In the genomic region with DNA sequence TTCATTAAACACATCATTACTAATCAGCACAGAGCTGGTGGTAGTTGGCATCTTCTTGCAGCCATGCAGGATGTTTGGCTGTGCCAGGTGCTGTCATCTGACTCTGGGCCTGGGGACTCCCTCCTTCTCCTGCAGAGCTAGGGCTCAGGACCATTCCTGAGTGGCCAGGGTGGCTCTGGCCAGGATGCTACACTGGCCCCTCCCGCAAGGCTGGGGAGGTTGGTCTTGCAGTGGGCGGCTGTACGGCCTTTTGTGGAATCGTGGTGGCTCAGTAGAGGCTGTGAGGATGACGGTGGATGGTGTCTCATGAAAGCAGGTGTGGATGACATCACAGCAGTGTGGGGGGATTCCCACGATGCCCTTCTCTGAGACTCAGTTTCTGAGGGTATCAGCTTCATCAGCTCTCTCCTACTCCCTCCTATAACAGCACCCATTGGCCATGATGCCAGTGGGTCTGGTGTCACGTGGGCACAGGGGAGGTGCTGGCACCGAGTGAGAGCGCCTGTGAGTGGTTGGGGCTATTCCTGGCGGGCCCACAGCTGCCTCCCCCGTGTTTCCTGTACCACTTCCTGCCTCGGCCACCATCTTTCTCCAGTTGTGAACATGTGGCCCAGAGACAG, we compare ENCODE assay signal across 9 cellular contexts.
DNase-seq lines count a peak whose midpoint lies in the region; ATAC-seq and TF ChIP-seq lines count a peak whose summit lies in the region.
"Had no signal": no experiment of that assay in that cellular context is flagged by ENCODE, and none has a peak within 500 bp of the region (broad histone marks: within the 10 kb centered on the region; RNA-seq: fewer than 3 reads in every experiment).

No MANE protein-coding gene starts in this region.

- peaks cover 45% of the 10 kb centered on the region for H3K4me1 Mint-ChIP-seq in activated CD4-positive, alpha-beta memory T cell treated with anti-CD3 and anti-CD28 coated beads, Interleukin-2, amount 10 ng/mL, durations not matched to agents 7 days and 5 days
- no peaks in the 10 kb centered on the region for H3K4me1 Mint-ChIP-seq in chondrocyte (ENCODE audit: low read depth)

- POLR2A ChIA-PET in activated CD4-positive, alpha-beta memory T cell treated with anti-CD3 and anti-CD28 coated beads, Interleukin-2, amount 10 ng/mL, durations not matched to agents 7 days and 5 days (lab: Charles Lee) = no interaction called here

- intact Hi-C loops in heart right ventricle (cut with DNase I) = no loop called here

- no peaks in the 10 kb centered on the region for H3K36me3 ChIP-seq in heart right ventricle

- peaks cover 4% of the 10 kb centered on the region for H3K9me3 Mint-ChIP-seq in activated CD4-positive, alpha-beta memory T cell treated with anti-CD3 and anti-CD28 coated beads, Interleukin-2, amount 10 ng/mL, durations not matched to agents 7 days and 5 days
- H3K9me3 Mint-ChIP-seq in chondrocyte (ENCODE audit: low read depth) = peaks cover 17% of the 10 kb centered on the region

- H3K27me3 Mint-ChIP-seq in activated CD4-positive, alpha-beta memory T cell treated with anti-CD3 and anti-CD28 coated beads, Interleukin-2, amount 10 ng/mL, durations not matched to agents 7 days and 5 days = peaks cover 29% of the 10 kb centered on the region
- H3K27me3 Mint-ChIP-seq in chondrocyte (ENCODE audit: low read depth) = peaks cover 32% of the 10 kb centered on the region

- H3K9me3 ChIP-seq in heart right ventricle = peaks cover 0 to 11% (median 0%) of the 10 kb centered on the region in 11 donors

- H3K27me3 ChIP-seq in heart right ventricle = peaks cover 0 to 43% (median 29%) of the 10 kb centered on the region in 7 donors

- no peak overlapping the region for H3K4me3 Mint-ChIP-seq in activated CD4-positive, alpha-beta memory T cell treated with anti-CD3 and anti-CD28 coated beads, Interleukin-2, amount 10 ng/mL, durations not matched to agents 7 days and 5 days
- no peak overlapping the region for H3K4me3 Mint-ChIP-seq in chondrocyte (ENCODE audit: unreplicated experiment)

- no peak overlapping the region for H3K4me3 ChIP-seq in Jurkat, Clone E6-1 (ENCODE audit: low read length)
- no peak overlapping the region for H3K4me3 ChIP-seq in heart right ventricle
- H3K4me3 ChIP-seq: hepatocyte had no signal

- CTCF ChIA-PET in activated CD4-positive, alpha-beta memory T cell treated with anti-CD3 and anti-CD28 coated beads, Interleukin-2, amount 10 ng/mL, durations not matched to agents 7 days and 5 days (lab: Charles Lee) = no interaction called here

- no peaks in the 10 kb centered on the region for H3K4me1 ChIP-seq in heart right ventricle

- TF ChIP-seq CTCF in chondrocyte (IDR thresholded peaks at IDR 0.05) = no peak
- TF ChIP-seq CTCF in heart right ventricle (IDR thresholded peaks at IDR 0.05) = no peak

- peak; percentile 94 for DNase-seq in Jurkat, Clone E6-1 (ENCODE audit: low read depth, low spot score)
- DNase-seq in activated CD4-positive, alpha-beta memory T cell treated with anti-CD3 and anti-CD28 coated beads, Interleukin-2, amount 10 ng/mL, durations not matched to agents 7 days and 5 days = peak; percentile 56
- DNase-seq in chondrocyte (ENCODE audit: low spot score) = peak; percentile 64
- DNase-seq in stimulated activated CD4-positive, alpha-beta T cell treated with anti-CD3 and anti-CD28 coated beads, TNF-alpha, amount 100 ng/mL, for 4 hours (ENCODE audit: low read depth in 3 of 3) = peak; percentile 11 to 34 (median 25)
- DNase-seq in NCI-H82 (lab: John Stamatoyannopoulos, UW) = no peak
- DNase-seq in NCI-H524 treated with DMSO at 0.1 percent for 48 hours (lab: John Stamatoyannopoulos, UW) = no peak
- no peak for DNase-seq in AML-193 (lab: John Stamatoyannopoulos, UW)
- DNase-seq in heart right ventricle = no peak

- H3K27ac Mint-ChIP-seq in activated CD4-positive, alpha-beta memory T cell treated with anti-CD3 and anti-CD28 coated beads, Interleukin-2, amount 10 ng/mL, durations not matched to agents 7 days and 5 days = no peak overlapping the region
- H3K27ac Mint-ChIP-seq in chondrocyte (ENCODE audit: unreplicated experiment) = no peak overlapping the region

- no peak overlapping the region for H3K27ac ChIP-seq in heart right ventricle
- H3K27ac ChIP-seq: hepatocyte had no signal

- no peaks in the 10 kb centered on the region for H3K36me3 Mint-ChIP-seq in activated CD4-positive, alpha-beta memory T cell treated with anti-CD3 and anti-CD28 coated beads, Interleukin-2, amount 10 ng/mL, durations not matched to agents 7 days and 5 days (ENCODE audit: low read depth)
- H3K36me3 Mint-ChIP-seq in chondrocyte (ENCODE audit: low read depth) = no peaks in the 10 kb centered on the region

- no peak for ATAC-seq in heart right ventricle

- 75 to 81% methylated on average over 12 of the region's 12 CpGs for WGBS in heart right ventricle, 2 donors

Comparison
In these comparisons a context has a peak if more than half of its experiments do, and no peak if none do; other contexts are left out.
1. DNase-seq: peak in Jurkat, Clone E6-1 (single experiment), activated CD4-positive, alpha-beta memory T cell treated with anti-CD3 and anti-CD28 coated beads, Interleukin-2, amount 10 ng/mL, durations not matched to agents 7 days and 5 days (single experiment), chondrocyte (single experiment) and stimulated activated CD4-positive, alpha-beta T cell treated with anti-CD3 and anti-CD28 coated beads, TNF-alpha, amount 100 ng/mL, for 4 hours (3 of 3); none in NCI-H82 (single experiment), NCI-H524 treated with DMSO at 0.1 percent for 48 hours (single experiment), AML-193 (0 of 2) and heart right ventricle (0 of 2).